7 cellular contexts compared by ENCODE assay signal in genomic region chr10:103350175-103350521, GRCh38. TPM values are rescaled to one million over a fixed set of nuclear protein-coding genes. Genes with fewer than 3 reads are reported as not detected.
A peak's percentile ranks its signal among the peaks of the same experiment; 100 is the strongest.
DNase-seq lines count a peak whose midpoint lies in the region; ATAC-seq, FAIRE-seq and TF ChIP-seq lines count a peak whose summit lies in the region.

No MANE protein-coding gene starts in this region.

- ATAC-seq in GM19463 (IDR thresholded peaks at IDR 0.05; ENCODE audit: unreplicated experiment), result no peak

- H3K27me3 ChIP-seq in H9 (ENCODE audit: insufficient read depth, low read length) (no peaks in the 10 kb centered on the region), hepatocyte (no peaks in the 10 kb centered on the region), spleen (replicated peaks in 1 of 7) (no peaks in the 10 kb centered on the region)

- peaks cover 4% of the 10 kb centered on the region for H3K23me2 ChIP-seq in H9 (ENCODE audit: insufficient read length, low read depth, low read length, poor library complexity, severe bottlenecking)

- H3K4me3 ChIP-seq in WI38 (ENCODE audit: low read depth, low read length), result peak overlapping the region; percentile 77
- peak overlapping the region; percentile 61 for H3K4me3 ChIP-seq in hepatocyte
- H3K4me3 ChIP-seq in spleen, result peak overlapping the region; percentile 64 to 94 (median 84)

- H3K79me2 ChIP-seq in H9 (ENCODE audit: insufficient read depth, low read length) (peaks cover 2% of the 10 kb centered on the region; the same call in 1 of the 2 replicates), hepatocyte (peaks cover 16% of the 10 kb centered on the region)

- H3K23ac ChIP-seq in H9 (ENCODE audit: insufficient read length, low read depth, low read length), result no peak overlapping the region

- no peak overlapping the region for H3K4ac ChIP-seq in H9 (ENCODE audit: low read depth, low read length)

- no peak for TF ChIP-seq POLR2A in spleen (IDR thresholded peaks at IDR 0.05)

- H3K79me1 ChIP-seq in H9 (ENCODE audit: insufficient read depth, low read depth, low read length, poor library complexity, severe bottlenecking), result no peaks in the 10 kb centered on the region

- no peak overlapping the region for H2BK20ac ChIP-seq in H9 (ENCODE audit: low read depth, low read length, poor library complexity, severe bottlenecking)

- no peak overlapping the region for H3T11ph ChIP-seq in H9 (ENCODE audit: low read length)

- H3K27ac Mint-ChIP-seq in H9, result no peak overlapping the region

- TF ChIP-seq CTCF in H9 (conservative IDR thresholded peaks at IDR 0.05) (no peak), WI38 (IDR thresholded peaks at IDR 0.05; ENCODE audit: low read depth, low read length) (no peak), hepatocyte (IDR thresholded peaks at IDR 0.05; ENCODE audit: poor library complexity) (no peak), spleen (IDR thresholded peaks at IDR 0.05 in 8 of 11, conservative IDR thresholded peaks at IDR 0.05 in 3 of 11) (no peak)

- no peak overlapping the region for H4K91ac ChIP-seq in H9 (ENCODE audit: insufficient read length, low read depth, low read length)

- no peak overlapping the region for H2BK120ac ChIP-seq in H9 (ENCODE audit: low read depth, low read length, poor library complexity, severe bottlenecking)

- no peak overlapping the region for H3K14ac ChIP-seq in H9 (ENCODE audit: insufficient read depth, low read length)

- H3K9ac ChIP-seq in H9 (ENCODE audit: extremely low read depth, insufficient read length, low read length), result peak overlapping the region; percentile 69

- no peaks in the 10 kb centered on the region for H3K9me2 ChIP-seq in hepatocyte (replicated peaks; ENCODE audit: insufficient read depth)

- WGBS in H9 (ENCODE audit: extremely low coverage, insufficient read length, low lambda C conversion rate), result no CpG with 5 or more reads among the region's 16 CpGs
- WGBS in hepatocyte (ENCODE audit: low lambda C conversion rate, missing lambda C conversion rate), result 55% methylated on average over 16 of the region's 16 CpGs
- WGBS in spleen, 5 donors, result 58 to 63% (median 61%) methylated on average over 16 of the region's 16 CpGs

- H3K4me3 Mint-ChIP-seq in H9, result peak overlapping the region; percentile 90 to 95

- no peaks in the 10 kb centered on the region for H4K20me1 ChIP-seq in H9 (ENCODE audit: control insufficient read depth, insufficient read depth, insufficient read length)
- H4K20me1 ChIP-seq in hepatocyte (ENCODE audit: insufficient read depth, poor library complexity, severe bottlenecking), result no peaks in the 10 kb centered on the region

- H4K5ac ChIP-seq in H9 (ENCODE audit: insufficient read length, low read depth, low read length), result no peak overlapping the region

- intact Hi-C loops in spleen (cut with DNase I; ENCODE audit: low total_unique reads), result no loop called here

- H4K8ac ChIP-seq in H9 (replicated peaks; ENCODE audit: insufficient read length, low read depth, low read length), result no peak overlapping the region

- FAIRE-seq in urothelium cell line (lab: Jason Lieb, UNC), result no peak

- H3K27ac ChIP-seq in H9 (ENCODE audit: insufficient read length, low read depth, low read length) (no peak overlapping the region), hepatocyte (peak overlapping the region; percentile 92), spleen (peak overlapping the region; percentile 55 to 89 (median 84))

- H3K4me1 ChIP-seq in H9 (ENCODE audit: insufficient read depth, low read length), result no peaks in the 10 kb centered on the region
- peaks cover 7% of the 10 kb centered on the region for H3K4me1 ChIP-seq in hepatocyte (ENCODE audit: insufficient read depth)
- peaks cover 5 to 34% (median 24%) of the 10 kb centered on the region in 6 donors for H3K4me1 ChIP-seq in spleen

- H2BK5ac ChIP-seq in H9 (ENCODE audit: insufficient read length, low read length), result no peak overlapping the region

- H3K4me2 ChIP-seq in H9 (ENCODE audit: insufficient read depth, insufficient read length, low read length), result peak overlapping the region; percentile 22
- H3K4me2 ChIP-seq in hepatocyte, result peak overlapping the region; percentile 90

- H3K18ac ChIP-seq in H9 (ENCODE audit: insufficient read length, low read depth, low read length), result peak overlapping the region; percentile 66

- H2AFZ ChIP-seq in H9 (ENCODE audit: low read length), result no peak overlapping the region
- H2AFZ ChIP-seq in hepatocyte, result peak overlapping the region; percentile 99

- no peak overlapping the region for H2AK5ac ChIP-seq in H9 (ENCODE audit: insufficient read length, low read length)

- no peaks in the 10 kb centered on the region for H3K9me3 Mint-ChIP-seq in H9

- no peak overlapping the region for H2BK15ac ChIP-seq in H9 (ENCODE audit: low read depth, low read length)

- H3K9me3 ChIP-seq in H9 (ENCODE audit: control insufficient read depth, low read depth, low read length), result no peaks in the 10 kb centered on the region
- no peaks in the 10 kb centered on the region for H3K9me3 ChIP-seq in hepatocyte (ENCODE audit: low read depth)
- no peaks in the 10 kb centered on the region for H3K9me3 ChIP-seq in spleen

- peaks cover 0 to 10% of the 10 kb centered on the region in 2 experiments; a peak in 2 of 4 replicates for H3K4me1 Mint-ChIP-seq in H9

- H3K36me3 ChIP-seq in hepatocyte (replicated peaks; ENCODE audit: insufficient read depth, low read depth) (no peaks in the 10 kb centered on the region), spleen (peaks cover 0 to 37% (median 19%) of the 10 kb centered on the region in 6 donors)

- no peak overlapping the region for H3K56ac ChIP-seq in H9 (ENCODE audit: insufficient read length, low read depth, low read length)

- peaks cover 4 to 27% (median 26%) of the 10 kb centered on the region in 3 experiments; a peak in 6 of 7 replicates for H3K36me3 Mint-ChIP-seq in H9 (ENCODE audit: insufficient read depth in 1 of 3, low read depth in 3 of 3)

- no peak overlapping the region for H2BK12ac ChIP-seq in H9 (ENCODE audit: insufficient read length, low read depth, low read length)

- DNase-seq in H9, result no peak
- DNase-seq in hepatocyte (ENCODE audit: low spot score), result no peak
- no peak for DNase-seq in spleen
- DNase-seq in urothelium cell line (ENCODE audit: low spot score), result no peak
- no peak for DNase-seq in activated CD8-positive, alpha-beta memory T cell treated with anti-CD3 and anti-CD28 coated beads, Interleukin-2, amount 50 U/mL, for 4 hours

- no peaks in the 10 kb centered on the region for H3K27me3 Mint-ChIP-seq in H9 (ENCODE audit: low read depth)

RNA-seq across cellular contexts. Expression of gene PCGF6, which starts 0.8 kb away (rescaled TPM):
- total RNA-seq in H9 (2021) (23.5 and 24.4 TPM in 2 replicates), hepatocyte (9.0 and 12.6 TPM in 2 replicates), spleen (10 to 100 TPM in 3 of 7 donors, 1 to 10 TPM in 4; 7.1 to 11.3 (median 9.2) TPM)
- polyA plus RNA-seq in hepatocyte (5.7 and 7.7 TPM in 2 replicates), spleen (1 to 10 TPM; 6.0 to 7.2 (median 6.8) TPM)

RNA-seq across cellular contexts. Expression of gene TAF5, which starts 17.6 kb away (rescaled TPM):
- total RNA-seq in H9 (2021) (8.3 and 8.5 TPM in 2 replicates), hepatocyte (6.6 and 6.9 TPM in 2 replicates), spleen (1 to 10 TPM; 4.0 to 7.7 (median 4.7) TPM)
- polyA plus RNA-seq in hepatocyte (5.3 and 5.4 TPM in 2 replicates), spleen (1 to 10 TPM; 2.3 to 2.9 (median 2.5) TPM)

RNA-seq across cellular contexts. Expression of gene ATP5MK, which starts 46.1 kb away (rescaled TPM):
- 335 and 338 TPM in 2 replicates for total RNA-seq in H9 (2021)
- total RNA-seq in hepatocyte, result 408 and 516 TPM in 2 replicates
- polyA plus RNA-seq in hepatocyte, result 617 and 647 TPM in 2 replicates
- 100 to 1,000 TPM; 111 to 244 (median 137) TPM for total RNA-seq in spleen
- 100 to 1,000 TPM; 423 to 528 (median 519) TPM for polyA plus RNA-seq in spleen

RNA-seq across cellular contexts. Expression of gene PDCD11, which starts 46.3 kb away (rescaled TPM):
- total RNA-seq in H9 (2021), result 86.3 and 99.5 TPM in 2 replicates
- total RNA-seq in hepatocyte, result 15.5 and 17.3 TPM in 2 replicates
- 9.9 and 14.8 TPM in 2 replicates for polyA plus RNA-seq in hepatocyte
- total RNA-seq in spleen, result 10 to 100 TPM; 21.1 to 41.9 (median 25.2) TPM
- 10 to 100 TPM; 13.9 to 21.2 (median 20.4) TPM for polyA plus RNA-seq in spleen
